ENCODE assay signal across 1 cellular context in genomic region chr3:9715764-9716437, GRCh38.
TF ChIP-seq lines count a peak whose summit lies in the region.

No MANE protein-coding gene starts in this region.

TF ChIP-seq in HepG2, 621 proteins besides CTCF, POLR2A, EP300 and RAD21 (continues in another document):
- TF ChIP-seq GMEB2 (CRISPR knock-in tag; IDR thresholded peaks at IDR 0.05; ENCODE audit: low read depth) (no peak), MXI1 (IDR thresholded peaks at IDR 0.05; ENCODE audit: borderline replicate concordance, low read depth, low read length) (peak; percentile 53; the same call in 1 of the 3 replicates), ZSCAN22 (CRISPR knock-in tag; IDR thresholded peaks at IDR 0.05) (no peak), PATZ1 (CRISPR knock-in tag; IDR thresholded peaks at IDR 0.05) (peak; percentile 45), AHR (CRISPR knock-in tag; IDR thresholded peaks at IDR 0.05) (no peak), GATAD2A (CRISPR knock-in tag; IDR thresholded peaks at IDR 0.05) (0 out of 2 replicates have a peak, but pooled peaks have one; percentile 12), GPBP1L1 (CRISPR knock-in tag; IDR thresholded peaks at IDR 0.05) (no peak), CREB1 (IDR thresholded peaks at IDR 0.05) (peak; percentile 42; the same call in 1 of the 2 replicates), CREB1 (CRISPR knock-in tag; IDR thresholded peaks at IDR 0.05) (no peak), ZNF260 (CRISPR knock-in tag; IDR thresholded peaks at IDR 0.05; ENCODE audit: borderline replicate concordance, low read depth) (no peak), KDM1A (CRISPR knock-in tag; IDR thresholded peaks at IDR 0.05) (no peak), MEF2D (CRISPR knock-in tag; IDR thresholded peaks at IDR 0.05) (no peak), BHLHE40 (IDR thresholded peaks at IDR 0.05; ENCODE audit: low read length) (peak; percentile 78), NFATC3 (CRISPR knock-in tag; IDR thresholded peaks at IDR 0.05) (no peak), KDM2A (CRISPR knock-in tag; IDR thresholded peaks at IDR 0.05; ENCODE audit: borderline replicate concordance, low read depth) (peak; percentile 25; the same call in 1 of the 2 replicates), ZNF660 (CRISPR knock-in tag; IDR thresholded peaks at IDR 0.05; ENCODE audit: borderline replicate concordance, low read depth) (no peak), SIN3A (IDR thresholded peaks at IDR 0.05; ENCODE audit: borderline replicate concordance, low read depth, low read length) (0 out of 2 replicates have a peak, but pooled peaks have one; percentile 22), ZUFSP (CRISPR knock-in tag; IDR thresholded peaks at IDR 0.05; ENCODE audit: borderline replicate concordance) (no peak), DRAP1 (CRISPR knock-in tag; IDR thresholded peaks at IDR 0.05) (peak; percentile 26; the same call in 1 of the 2 replicates), ZNF331 (CRISPR knock-in tag; IDR thresholded peaks at IDR 0.05) (no peak), SNAPC4 (CRISPR knock-in tag; IDR thresholded peaks at IDR 0.05) (no peak), THAP7 (CRISPR knock-in tag; IDR thresholded peaks at IDR 0.05) (no peak), SCMH1 (CRISPR knock-in tag; IDR thresholded peaks at IDR 0.05; ENCODE audit: borderline replicate concordance) (no peak), NFYB (CRISPR knock-in tag; IDR thresholded peaks at IDR 0.05) (no peak), RAD51 (IDR thresholded peaks at IDR 0.05; ENCODE audit: borderline replicate concordance) (peak; percentile 33; the same call in 1 of the 2 replicates), XRCC5 (optimal IDR thresholded peaks at IDR 0.05; ENCODE audit: low read length) (peak; percentile 70), ZNF160 (CRISPR knock-in tag; IDR thresholded peaks at IDR 0.05) (no peak), ZNF552 (CRISPR knock-in tag; IDR thresholded peaks at IDR 0.05; ENCODE audit: borderline replicate concordance) (no peak), CBX1 (IDR thresholded peaks at IDR 0.05; ENCODE audit: low read depth) (no peak), ZNF724P (CRISPR knock-in tag; IDR thresholded peaks at IDR 0.05; ENCODE audit: borderline replicate concordance) (no peak), HNRNPK (IDR thresholded peaks at IDR 0.05; ENCODE audit: low read depth, low read length, poor library complexity, severe bottlenecking) (no peak), KDM3A (CRISPR knock-in tag; IDR thresholded peaks at IDR 0.05; ENCODE audit: low read depth) (0 out of 2 replicates have a peak, but pooled peaks have one; percentile 22), GPN1 (CRISPR knock-in tag; IDR thresholded peaks at IDR 0.05; ENCODE audit: borderline replicate concordance) (no peak), FOXK1 (CRISPR knock-in tag; IDR thresholded peaks at IDR 0.05; ENCODE audit: borderline replicate concordance, low read depth) (peak; percentile 54; the same call in 1 of the 2 replicates), ZMAT3 (CRISPR knock-in tag; conservative IDR thresholded peaks at IDR 0.05) (no peak), ZNF546 (CRISPR knock-in tag; conservative IDR thresholded peaks at IDR 0.05) (no peak), TIGD3 (CRISPR knock-in tag; IDR thresholded peaks at IDR 0.05; ENCODE audit: borderline replicate concordance) (no peak), MTERF4 (CRISPR knock-in tag; IDR thresholded peaks at IDR 0.05) (no peak), ZBTB34 (CRISPR knock-in tag; IDR thresholded peaks at IDR 0.05) (no peak), ZNF773 (CRISPR knock-in tag; IDR thresholded peaks at IDR 0.05; ENCODE audit: borderline replicate concordance) (no peak), ARID3A (IDR thresholded peaks at IDR 0.05; ENCODE audit: low read depth, low read length) (peak; percentile 70; the same call in 1 of the 2 replicates), ZNF713 (CRISPR knock-in tag; IDR thresholded peaks at IDR 0.05) (no peak), ZNF614 (CRISPR knock-in tag; IDR thresholded peaks at IDR 0.05; ENCODE audit: borderline replicate concordance) (peak; percentile 80; the same call in 1 of the 2 replicates), ARID2 (CRISPR knock-in tag; IDR thresholded peaks at IDR 0.05; ENCODE audit: borderline replicate concordance) (no peak)
